6 cellular contexts compared by ENCODE assay signal in genomic region chr22:50269573-50270301, GRCh38. TPM values are rescaled to one million over a fixed set of nuclear protein-coding genes. Genes with fewer than 3 reads are reported as not detected.
DNase-seq lines count a peak whose midpoint lies in the region; ATAC-seq lines count a peak whose summit lies in the region.

No MANE protein-coding gene starts in this region.

- H3K27ac ChIP-seq in right cardiac atrium (ENCODE audit: low read length): peak overlapping the region; percentile 42
- no peak overlapping the region for H3K27ac ChIP-seq in thymus (ENCODE audit: low read depth)

- H3K27me3 Mint-ChIP-seq in activated CD4-positive, alpha-beta memory T cell treated with anti-CD3 and anti-CD28 coated beads, Interleukin-2, amount 10 ng/mL, durations not matched to agents 7 days and 5 days: peaks cover 6% of the 10 kb centered on the region

- H3K4me1 ChIP-seq in right cardiac atrium (ENCODE audit: control insufficient read depth, insufficient read depth, low read length) (no peaks in the 10 kb centered on the region), thymus (ENCODE audit: control insufficient read depth, insufficient read depth, low read length) (peaks cover 6% of the 10 kb centered on the region)

- H3K4me3 Mint-ChIP-seq in activated CD4-positive, alpha-beta memory T cell treated with anti-CD3 and anti-CD28 coated beads, Interleukin-2, amount 10 ng/mL, durations not matched to agents 7 days and 5 days: peak overlapping the region; percentile 66

- H3K4me3 ChIP-seq in right cardiac atrium (ENCODE audit: low read length): peak overlapping the region; percentile 79
- H3K4me3 ChIP-seq in thymus (ENCODE audit: low read length): peak overlapping the region; percentile 62

- CTCF ChIA-PET in activated CD4-positive, alpha-beta memory T cell treated with anti-CD3 and anti-CD28 coated beads, Interleukin-2, amount 10 ng/mL, durations not matched to agents 7 days and 5 days (lab: Charles Lee): no interaction called here

- no peak overlapping the region for H3K27ac Mint-ChIP-seq in activated CD4-positive, alpha-beta memory T cell treated with anti-CD3 and anti-CD28 coated beads, Interleukin-2, amount 10 ng/mL, durations not matched to agents 7 days and 5 days

- H3K27me3 ChIP-seq in right cardiac atrium (ENCODE audit: control insufficient read depth, insufficient read depth) (no peaks in the 10 kb centered on the region), thymus (ENCODE audit: control insufficient read depth, insufficient read depth) (peaks cover 59% of the 10 kb centered on the region)

- H3K9me3 ChIP-seq in right cardiac atrium (ENCODE audit: control insufficient read depth, low read length): no peaks in the 10 kb centered on the region
- H3K9me3 ChIP-seq in thymus (ENCODE audit: control insufficient read depth): peaks cover 4% of the 10 kb centered on the region

- DNase-seq in NCI-H146 (lab: John Stamatoyannopoulos, UW) (peak; percentile 39), NCI-H146 treated with DMSO at 0.1 percent for 48 hours (lab: John Stamatoyannopoulos, UW; ENCODE audit: unreplicated experiment) (no peak), right cardiac atrium (peak; percentile 63 to 84 (median 83))
- DNase-seq in activated CD4-positive, alpha-beta memory T cell treated with anti-CD3 and anti-CD28 coated beads, Interleukin-2, amount 10 ng/mL, durations not matched to agents 7 days and 5 days: peak; percentile 65

- ATAC-seq in right cardiac atrium: peak; percentile 26 to 35
- no peak for ATAC-seq in HG03135 (IDR thresholded peaks at IDR 0.05; ENCODE audit: unreplicated experiment)

- H3K9me3 Mint-ChIP-seq in activated CD4-positive, alpha-beta memory T cell treated with anti-CD3 and anti-CD28 coated beads, Interleukin-2, amount 10 ng/mL, durations not matched to agents 7 days and 5 days: no peaks in the 10 kb centered on the region

- H3K4me1 Mint-ChIP-seq in activated CD4-positive, alpha-beta memory T cell treated with anti-CD3 and anti-CD28 coated beads, Interleukin-2, amount 10 ng/mL, durations not matched to agents 7 days and 5 days: peaks cover 15% of the 10 kb centered on the region

- intact Hi-C loops in right cardiac atrium (cut with DNase I): loop anchor here in 1 of 4 donors (5.0 kb wide), 2 partner anchors 58 to 73 kb away; partner anchors contain the start of genes DENND6B and PPP6R2

- H3K36me3 Mint-ChIP-seq in activated CD4-positive, alpha-beta memory T cell treated with anti-CD3 and anti-CD28 coated beads, Interleukin-2, amount 10 ng/mL, durations not matched to agents 7 days and 5 days (ENCODE audit: low read depth): no peaks in the 10 kb centered on the region

- 8% methylated on average over 56 of the region's 56 CpGs for WGBS in right cardiac atrium
- 2% methylated on average over 56 of the region's 56 CpGs for WGBS in thymus

- no peaks in the 10 kb centered on the region for H3K36me3 ChIP-seq in thymus (ENCODE audit: control insufficient read depth, insufficient read depth)

- POLR2A ChIA-PET in activated CD4-positive, alpha-beta memory T cell treated with anti-CD3 and anti-CD28 coated beads, Interleukin-2, amount 10 ng/mL, durations not matched to agents 7 days and 5 days (lab: Charles Lee): interaction anchor here (1.1 to 4.1 kb wide), 5 partner anchors 19 to 256 kb away, joined by 3 to 13 read pairs (median 4); partner anchors contain the start of genes HDAC10, LMF2 and SCO2

RNA-seq across cellular contexts. Expression of gene MAPK11, which starts 0.4 kb away (rescaled TPM):
- total RNA-seq in activated CD4-positive, alpha-beta memory T cell treated with anti-CD3 and anti-CD28 coated beads, Interleukin-2, amount 10 ng/mL, durations not matched to agents 7 days and 5 days: 10 to 100 TPM; 13.4 to 14.2 TPM
- 1 to 10 TPM; 6.4 to 7.9 (median 7.4) TPM for total RNA-seq in right cardiac atrium
- polyA plus RNA-seq in right cardiac atrium (8.8 TPM), thymus (17.7 TPM)

RNA-seq across cellular contexts. Expression of gene MAPK12, which starts 8.3 kb away (rescaled TPM):
- 1 to 10 TPM; 4.8 to 5.8 TPM for total RNA-seq in activated CD4-positive, alpha-beta memory T cell treated with anti-CD3 and anti-CD28 coated beads, Interleukin-2, amount 10 ng/mL, durations not matched to agents 7 days and 5 days
- total RNA-seq in right cardiac atrium: 10 to 100 TPM; 10.5 to 14.8 (median 11.2) TPM
- 15.2 TPM for polyA plus RNA-seq in right cardiac atrium
- 8.2 TPM for polyA plus RNA-seq in thymus

RNA-seq across cellular contexts. Expression of gene HDAC10, which starts 18.7 kb away (rescaled TPM):
- 10 to 100 TPM; 83.7 to 90.0 TPM for total RNA-seq in activated CD4-positive, alpha-beta memory T cell treated with anti-CD3 and anti-CD28 coated beads, Interleukin-2, amount 10 ng/mL, durations not matched to agents 7 days and 5 days
- 10 to 100 TPM in 2 of 4 donors, 1 to 10 TPM in 2; 8.7 to 13.5 (median 11.6) TPM for total RNA-seq in right cardiac atrium
- 11.6 TPM for polyA plus RNA-seq in right cardiac atrium
- 61.6 TPM for polyA plus RNA-seq in thymus

RNA-seq across cellular contexts. Expression of gene TUBGCP6, which starts 24.9 kb away (rescaled TPM):
- 10 to 100 TPM; 50.6 to 53.9 TPM for total RNA-seq in activated CD4-positive, alpha-beta memory T cell treated with anti-CD3 and anti-CD28 coated beads, Interleukin-2, amount 10 ng/mL, durations not matched to agents 7 days and 5 days
- total RNA-seq in right cardiac atrium: 10 to 100 TPM; 20.6 to 22.8 (median 22.6) TPM
- polyA plus RNA-seq in right cardiac atrium: 20.4 TPM
- 96.6 TPM for polyA plus RNA-seq in thymus

RNA-seq across cellular contexts. Expression of gene PLXNB2, which starts 37.7 kb away (rescaled TPM):
- 10 to 100 TPM; 21.5 to 23.5 TPM for total RNA-seq in activated CD4-positive, alpha-beta memory T cell treated with anti-CD3 and anti-CD28 coated beads, Interleukin-2, amount 10 ng/mL, durations not matched to agents 7 days and 5 days
- total RNA-seq in right cardiac atrium: 100 to 1,000 TPM in 1 of 4 donors, 10 to 100 TPM in 3; 80.7 to 110 (median 90.6) TPM
- polyA plus RNA-seq in right cardiac atrium: 60.0 TPM
- 53.2 TPM for polyA plus RNA-seq in thymus

Comparison
In these comparisons a context has a peak if more than half of its experiments do, and no peak if none do; other contexts are left out.
1. RNA of gene HDAC10, which starts 18.7 kb away (total RNA-seq): 83.7 to 90.0 TPM in activated CD4-positive, alpha-beta memory T cell treated with anti-CD3 and anti-CD28 coated beads, Interleukin-2, amount 10 ng/mL, durations not matched to agents 7 days and 5 days; 8.7 to 13.5 TPM in right cardiac atrium; every median in the first group is over 4 times any median in the second.